ENCODE assay signal across 8 cellular contexts in genomic region chr11:64924910-64925284, GRCh38. TPM values are rescaled to one million over a fixed set of nuclear protein-coding genes. Genes with fewer than 3 reads are reported as not detected.
DNase-seq lines count a peak whose midpoint lies in the region; ATAC-seq and TF ChIP-seq lines count a peak whose summit lies in the region.

No MANE protein-coding gene starts in this region.

- no peaks in the 10 kb centered on the region for H3K36me3 ChIP-seq in A673 (ENCODE audit: insufficient read depth, low read length, poor library complexity, severe bottlenecking)
- no peaks in the 10 kb centered on the region for H3K36me3 ChIP-seq in ovary

- POLR2A ChIA-PET in A673 (lab: Charles Lee; ENCODE audit: low non-redundant PET): interaction anchor here (0.7 to 0.8 kb wide), 2 partner anchors 10 to 146 kb away, joined by 3 read pairs; no protein-coding TSS in a partner anchor

- BruUV-seq in A673 (replicated peaks; lab: Mats Ljungman, UMichigan): no TSS peak

- no peak for TF ChIP-seq POLR2A in ovary (IDR thresholded peaks at IDR 0.05)

- H3K4me3 ChIP-seq in A673 (ENCODE audit: low read depth, low read length, poor library complexity, severe bottlenecking): peak overlapping the region; percentile 69
- H3K4me3 ChIP-seq in WI38 (ENCODE audit: low read depth, low read length): peak overlapping the region; percentile 93
- H3K4me3 ChIP-seq in fibroblast of pulmonary artery (replicated peaks; ENCODE audit: low read depth, low read length): peak overlapping the region; percentile 87
- peak overlapping the region; percentile 98 for H3K4me3 ChIP-seq in ovary

- no peak for TF ChIP-seq CTCF in A673 (conservative IDR thresholded peaks at IDR 0.05; ENCODE audit: low read depth, low read length)
- TF ChIP-seq CTCF in WI38 (IDR thresholded peaks at IDR 0.05; ENCODE audit: low read depth, low read length): no peak
- TF ChIP-seq CTCF in fibroblast of pulmonary artery (IDR thresholded peaks at IDR 0.05; ENCODE audit: low read length, missing control alignments): no peak
- TF ChIP-seq CTCF in ovary (IDR thresholded peaks at IDR 0.05): no peak

- no peak for TF ChIP-seq EP300 in ovary (IDR thresholded peaks at IDR 0.05)

- peak overlapping the region; percentile 77 for H3K27ac ChIP-seq in A673 (ENCODE audit: low read depth, low read length, poor library complexity, severe bottlenecking)
- peak overlapping the region in 1 of 2 donors; percentile 11 for H3K27ac ChIP-seq in ovary

- WGBS in ovary, 3 donors: 0 to 3% (median 0%) methylated on average over 15 to 24 of the region's 24 CpGs

- intact Hi-C loops in A673 (cut with micrococcal nuclease; ENCODE audit: unreplicated experiment) (no loop called here), ovary (cut with DNase I) (loop anchor here in 1 of 4 donors (1.0 kb wide), 1 partner anchor 88 kb away; no protein-coding TSS in a partner anchor)

- CTCF ChIA-PET in A673 (lab: Charles Lee): no interaction called here

- peaks cover 8% of the 10 kb centered on the region for H3K4me1 ChIP-seq in A673 (ENCODE audit: insufficient read depth, low read length, poor library complexity, severe bottlenecking)
- no peaks in the 10 kb centered on the region for H3K4me1 ChIP-seq in ovary (ENCODE audit: insufficient read depth)

- DNase-seq in A673 (ENCODE audit: low spot score): peak; percentile 37
- DNase-seq in fibroblast of pulmonary artery (ENCODE audit: low read depth): no peak
- DNase-seq in ovary: peak in 2 of 5 donors; percentile 55 to 62
- DNase-seq in H4 (ENCODE audit: low spot score): no peak
- DNase-seq in UCSD-AML1 (lab: John Stamatoyannopoulos, UW; ENCODE audit: unreplicated experiment): no peak

- H3K9me3 ChIP-seq in A673 (ENCODE audit: low read depth, low read length, poor library complexity, severe bottlenecking): no peaks in the 10 kb centered on the region
- no peaks in the 10 kb centered on the region for H3K9me3 ChIP-seq in ovary

- ATAC-seq in GM21390 (IDR thresholded peaks at IDR 0.05; ENCODE audit: unreplicated experiment): peak; percentile 10
- no peak for ATAC-seq in GM18517 (IDR thresholded peaks at IDR 0.05; ENCODE audit: unreplicated experiment)

- H3K27me3 ChIP-seq in A673 (replicated peaks; ENCODE audit: insufficient read depth, low read depth, low read length, poor library complexity): no peaks in the 10 kb centered on the region
- no peaks in the 10 kb centered on the region for H3K27me3 ChIP-seq in ovary

RNA-seq across cellular contexts. Expression of gene PPP2R5B, which starts 0.4 kb away (rescaled TPM):
- 16.1 and 17.2 TPM in 2 replicates for total RNA-seq in A673 (2021)
- 10 to 100 TPM in 5 of 7 donors, 1 to 10 TPM in 2; 9.0 to 12.8 (median 12.2) TPM for total RNA-seq in ovary
- 10 to 100 TPM in 1 of 2 donors, 1 to 10 TPM in 1; 8.0 to 16.2 TPM for polyA plus RNA-seq in ovary
- total RNA-seq in H4 (2014; rRNA removed; shearing (Covaris generic)): 6.4 and 9.1 TPM in 2 replicates

RNA-seq across cellular contexts. Expression of gene ATG2A, which starts 7.9 kb away (rescaled TPM):
- total RNA-seq in A673 (2021) (28.6 and 29.6 TPM in 2 replicates), ovary (10 to 100 TPM; 22.2 to 40.1 (median 30.4) TPM)
- 10 to 100 TPM in 1 of 2 donors, 1 to 10 TPM in 1; 2.2 to 23.4 TPM for polyA plus RNA-seq in ovary
- 6.0 and 9.5 TPM in 2 replicates for total RNA-seq in H4 (2014; rRNA removed; shearing (Covaris generic))

RNA-seq across cellular contexts. Expression of gene GPHA2, which starts 10.8 kb away (rescaled TPM):
- total RNA-seq in A673 (2021) (not detected in 2 replicates), ovary (1 to 10 TPM in 3 of 7 donors, under 1 TPM in 3, not detected in 1; 0.45 to 1.6 (median 0.88) TPM)
- polyA plus RNA-seq in ovary: under 1 TPM in 1 of 2 donors, not detected in 1; 0.58 TPM
- not detected in 2 replicates for total RNA-seq in H4 (2014; rRNA removed; shearing (Covaris generic))

RNA-seq across cellular contexts. Expression of gene EHD1, which starts 46.5 kb away (rescaled TPM):
- total RNA-seq in A673 (2021) (53.3 and 63.1 TPM in 2 replicates), ovary (10 to 100 TPM; 14.3 to 87.8 (median 42.2) TPM)
- polyA plus RNA-seq in ovary: 10 to 100 TPM; 14.5 to 14.8 TPM
- 13.5 and 14.2 TPM in 2 replicates for total RNA-seq in H4 (2014; rRNA removed; shearing (Covaris generic))

RNA-seq across cellular contexts. Expression of gene MAJIN, which starts 47.0 kb away (rescaled TPM):
- total RNA-seq in A673 (2021) (not detected in 2 replicates), ovary (under 1 TPM in 1 of 7 donors, not detected in 6; 0.46 TPM)
- not detected for polyA plus RNA-seq in ovary
- total RNA-seq in H4 (2014; rRNA removed; shearing (Covaris generic)): not detected in 2 replicates
